In genomic region chr16:77399066-77399465, GRCh38 we compare ENCODE assay signal across 23 cellular contexts. TPM values are rescaled to one million over a fixed set of nuclear protein-coding genes. Genes with fewer than 3 reads are reported as not detected.
"Had no signal": no experiment of that assay in that cellular context is flagged by ENCODE, and none has a peak within 500 bp of the region (broad histone marks: within the 10 kb centered on the region; RNA-seq: fewer than 3 reads in every experiment).

No MANE protein-coding gene starts in this region.

- DNase-seq: KBM-7, MV-4-11, NCI-H1048, NCI-H1105 treated with DMSO at 0.1 percent for 48 hours, NCI-H1417 treated with DMSO at 0.1 percent for 48 hours, NCI-H146, NCI-H1694 treated with DMSO at 0.1 percent for 48 hours, NCI-H1930, NCI-H2081, NCI-H2107, NCI-H2227 treated with DMSO at 0.1 percent for 48 hours, NCI-H524, NCI-H526 treated with DMSO at 0.1 percent for 48 hours, NCI-H748 treated with DMSO at 0.1 percent for 48 hours, Peyer's patch, SIG-M5 had no signal

- H3K36me3 ChIP-seq: Peyer's patch, SJSA1 had no signal

- H3K27me3 ChIP-seq: Peyer's patch, SJSA1 had no signal

- H3K4me3 ChIP-seq: Peyer's patch, SJSA1, SK-N-MC had no signal

- H3K9me3 ChIP-seq: Peyer's patch, SJSA1 had no signal

- H3K27ac ChIP-seq: Peyer's patch, SJSA1, SK-N-MC had no signal

- ATAC-seq: Right ventricle myocardium inferior had no signal

- H3K4me1 ChIP-seq: Peyer's patch, SJSA1 had no signal

RNA-seq across cellular contexts. Expression of gene ADAMTS18, which starts 35.8 kb away (rescaled TPM):
- total RNA-seq: HT-29, MCF 10A, NCI-H460, Right ventricle myocardium inferior, RPMI7951, SJSA1 had no signal
